8 cellular contexts compared by ENCODE assay signal in genomic region chr12:108629824-108630476, GRCh38. TPM values are rescaled to one million over a fixed set of nuclear protein-coding genes. Genes with fewer than 3 reads are reported as not detected.
DNase-seq lines count a peak whose midpoint lies in the region; ATAC-seq, FAIRE-seq and TF ChIP-seq lines count a peak whose summit lies in the region.

No MANE protein-coding gene starts in this region.

- no peak for ATAC-seq in GM21367 (IDR thresholded peaks at IDR 0.05; ENCODE audit: unreplicated experiment)

- TF ChIP-seq CTCF in AG04449 (IDR thresholded peaks at IDR 0.05; ENCODE audit: insufficient read depth, low read length, missing control alignments): no peak
- TF ChIP-seq CTCF in fibroblast of pulmonary artery (IDR thresholded peaks at IDR 0.05; ENCODE audit: low read length, missing control alignments): no peak

- H3K4me1 ChIP-seq in small intestine (ENCODE audit: control insufficient read depth in 2 of 2, insufficient read depth in 1 of 2, low read depth in 1 of 2, low read length in 1 of 2): peaks cover 0 to 6% of the 10 kb centered on the region in 2 donors

- CTCF ChIA-PET in AG04449 (lab: Yijun Ruan, JAX): interaction anchor here (1.2 to 6.6 kb wide), 5 partner anchors 12 to 321 kb away, joined by 6 to 84 read pairs (median 12); no protein-coding TSS in a partner anchor

- H3K36me3 ChIP-seq in MG63: peaks cover 4% of the 10 kb centered on the region; the same call in 1 of the 2 replicates
- no peaks in the 10 kb centered on the region for H3K36me3 ChIP-seq in small intestine (ENCODE audit: control insufficient read depth in 2 of 2, insufficient read depth in 2 of 2, low read length in 2 of 2)

- 57 to 64% (median 64%) methylated on average over 17 of the region's 17 CpGs for WGBS in small intestine, 3 donors

- DNase-seq in AG04449 (ENCODE audit: low read depth, low spot score) (peak; percentile 33), MG63 (peak; percentile 88), activated T-cell treated with anti-CD3 and anti-CD28 coated beads for 24 hours (ENCODE audit: low read depth) (peak; percentile 57), fibroblast of pulmonary artery (ENCODE audit: low read depth) (peak; percentile 79), small intestine (peak; percentile 25), foreskin melanocyte (no peak), NCI-H526 (lab: John Stamatoyannopoulos, UW) (no peak)

- peak overlapping the region; percentile 1 to 83 for H3K27ac ChIP-seq in small intestine (ENCODE audit: low read depth in 1 of 2, low read length in 1 of 2)

- POLR2A ChIA-PET in AG04449 (lab: Yijun Ruan, JAX): interaction anchor here (0.6 to 1.4 kb wide), 3 partner anchors 9 to 203 kb away, joined by 3 to 4 read pairs (median 4); no protein-coding TSS in a partner anchor

- H3K9me3 ChIP-seq in MG63 (no peaks in the 10 kb centered on the region), small intestine (ENCODE audit: control insufficient read depth, low read depth) (no peaks in the 10 kb centered on the region)

- H3K4me3 ChIP-seq in AG04449 (ENCODE audit: low read depth, low read length): no peak overlapping the region
- no peak overlapping the region for H3K4me3 ChIP-seq in MG63
- H3K4me3 ChIP-seq in fibroblast of pulmonary artery (replicated peaks; ENCODE audit: low read depth, low read length): no peak overlapping the region
- no peak overlapping the region for H3K4me3 ChIP-seq in small intestine (ENCODE audit: low read depth in 1 of 2, low read length in 2 of 2)

- no peak for FAIRE-seq in small intestine (lab: Jason Lieb, UNC)

- H3K27me3 ChIP-seq in MG63 (no peaks in the 10 kb centered on the region), small intestine (ENCODE audit: control insufficient read depth in 2 of 2, insufficient read depth in 2 of 2, low read length in 2 of 2) (no peaks in the 10 kb centered on the region)

RNA-seq across cellular contexts. Expression of gene SELPLG, which starts 3.7 kb away (rescaled TPM):
- 0.39 and 2.5 TPM in 2 replicates for total RNA-seq in MG63 (2014; rRNA removed; shearing (Covaris generic); ENCODE audit: low replicate concordance)
- polyA plus RNA-seq in small intestine: 1 to 10 TPM; 1.1 to 7.2 (median 2.4) TPM

RNA-seq across cellular contexts. Expression of gene TMEM119, which starts 32.1 kb away (rescaled TPM):
- 24.2 and 31.2 TPM in 2 replicates for total RNA-seq in MG63 (2014; rRNA removed; shearing (Covaris generic); ENCODE audit: low replicate concordance)
- polyA plus RNA-seq in small intestine: 1 to 10 TPM in 2 of 3 donors, under 1 TPM in 1; 0.67 to 6.9 (median 5.1) TPM

Comparison
In these comparisons a context has a peak if more than half of its experiments do, and no peak if none do; other contexts are left out.
1. DNase-seq: peak in AG04449 (single experiment), MG63 (single experiment), activated T-cell treated with anti-CD3 and anti-CD28 coated beads for 24 hours (single experiment), fibroblast of pulmonary artery (single experiment) and small intestine (single experiment); none in foreskin melanocyte (single experiment) and NCI-H526 (0 of 2).